Comparison of ENCODE assay signal across 19 cellular contexts in genomic region chr7:30169585-30169978, GRCh38. TPM values are rescaled to one million over a fixed set of nuclear protein-coding genes. Genes with fewer than 3 reads are reported as not detected.
DNase-seq lines count a peak whose midpoint lies in the region; ATAC-seq and TF ChIP-seq lines count a peak whose summit lies in the region.
"Had no signal": no experiment of that assay in that cellular context is flagged by ENCODE, and none has a peak within 500 bp of the region (broad histone marks: within the 10 kb centered on the region; RNA-seq: fewer than 3 reads in every experiment).

No MANE protein-coding gene starts in this region.

- no peak overlapping the region for H2AFZ ChIP-seq in GM23338

- H3K27me3 ChIP-seq in GM23338 (ENCODE audit: insufficient read depth) = 0 out of 2 replicates have a peak, but pooled peaks cover 9% of the 10 kb centered on the region
- H3K27me3 ChIP-seq in foreskin keratinocyte = no peaks in the 10 kb centered on the region
- H3K27me3 ChIP-seq in stomach = no peaks in the 10 kb centered on the region
- H3K27me3 ChIP-seq in sigmoid colon = no peaks in the 10 kb centered on the region
- H3K27me3 ChIP-seq: dorsolateral prefrontal cortex had no signal

- H3K4me1 ChIP-seq in GM23338 (ENCODE audit: insufficient read depth) (peaks cover 14% of the 10 kb centered on the region), foreskin keratinocyte (peaks cover 44% of the 10 kb centered on the region), stomach (peaks cover 35 to 66% (median 49%) of the 10 kb centered on the region in 4 donors), sigmoid colon (peaks cover 0 to 43% (median 27%) of the 10 kb centered on the region in 4 donors)

- H3K36me3 ChIP-seq in GM23338 (ENCODE audit: insufficient read depth) (no peaks in the 10 kb centered on the region; the same call in 1 of the 2 replicates), stomach (peaks cover 0 to 5% (median 0%) of the 10 kb centered on the region in 4 donors), sigmoid colon (no peaks in the 10 kb centered on the region)
- H3K36me3 ChIP-seq: prostate gland had no signal

- H3K27ac ChIP-seq in GM23338 (ENCODE audit: low read depth) = no peak overlapping the region
- peak overlapping the region; percentile 98 for H3K27ac ChIP-seq in foreskin keratinocyte
- peak overlapping the region in 3 of 5 donors; percentile 16 to 54 (median 26) for H3K27ac ChIP-seq in stomach
- H3K27ac ChIP-seq in sigmoid colon = peak overlapping the region in 1 of 4 donors; percentile 37
- H3K27ac ChIP-seq: prostate gland had no signal

- H3K36me3 Mint-ChIP-seq in GM23338 (ENCODE audit: low read depth) = no peaks in the 10 kb centered on the region
- H3K36me3 Mint-ChIP-seq: CD8-positive, alpha-beta T cell had no signal

- H3K4me3 ChIP-seq in GM23338 (no peak overlapping the region), stomach (no peak overlapping the region), sigmoid colon (no peak overlapping the region)
- H3K4me3 ChIP-seq: dorsolateral prefrontal cortex, prostate gland had no signal

- TF ChIP-seq CTCF in GM23338 (conservative IDR thresholded peaks at IDR 0.05; ENCODE audit: low read depth in 2 of 2) = no peak
- no peak for TF ChIP-seq CTCF in foreskin keratinocyte (conservative IDR thresholded peaks at IDR 0.05)
- no peak for TF ChIP-seq CTCF in stomach (IDR thresholded peaks at IDR 0.05)
- TF ChIP-seq CTCF in sigmoid colon (IDR thresholded peaks at IDR 0.05) = no peak

- H3K4me2 ChIP-seq in GM23338 = peak overlapping the region; percentile 18; the same call in 1 of the 2 replicates

- TF ChIP-seq EP300 in stomach (IDR thresholded peaks at IDR 0.05) = no peak
- no peak for TF ChIP-seq EP300 in sigmoid colon (IDR thresholded peaks at IDR 0.05)

- H3K9me3 Mint-ChIP-seq in GM23338 = no peaks in the 10 kb centered on the region
- H3K9me3 Mint-ChIP-seq: CD8-positive, alpha-beta T cell had no signal

- H3K9me3 ChIP-seq in stomach = no peaks in the 10 kb centered on the region
- H3K9me3 ChIP-seq in sigmoid colon = no peaks in the 10 kb centered on the region
- H3K9me3 ChIP-seq: prostate gland had no signal

- TF ChIP-seq POLR2A in stomach (IDR thresholded peaks at IDR 0.05) (no peak), sigmoid colon (IDR thresholded peaks at IDR 0.05) (no peak)

- no peak overlapping the region for H3K27ac Mint-ChIP-seq in GM23338
- H3K27ac Mint-ChIP-seq: CD8-positive, alpha-beta T cell; T-helper 17 cell had no signal

- no peak for ATAC-seq in GM23338
- no peak for ATAC-seq in foreskin keratinocyte
- no peak for ATAC-seq in GM19452 (IDR thresholded peaks at IDR 0.05; ENCODE audit: unreplicated experiment)
- ATAC-seq: CD8-positive, alpha-beta T cell; HepG2; T-helper 17 cell had no signal

- no peaks in the 10 kb centered on the region for H3K79me2 ChIP-seq in GM23338 (replicated peaks; ENCODE audit: insufficient read depth)

- peaks cover 29% of the 10 kb centered on the region for H3K27me3 Mint-ChIP-seq in GM23338 (ENCODE audit: insufficient read depth, low read depth, poor library complexity)

- WGBS in stomach, 5 donors = 72 to 94% (median 79%) methylated on average over 2 of the region's 2 CpGs
- 87 to 89% methylated on average over 2 of the region's 2 CpGs for WGBS in sigmoid colon, 2 donors

- intact Hi-C loops in stomach (cut with DNase I; ENCODE audit: low total_unique reads) = loop anchor here (10.0 kb wide), 1 partner anchor 245 kb away; no protein-coding TSS in a partner anchor
- intact Hi-C loops in sigmoid colon (cut with DNase I) = no loop called here

- 0 out of 2 replicates have a peak, but pooled peaks cover 4% of the 10 kb centered on the region for H3K9me2 ChIP-seq in GM23338 (ENCODE audit: insufficient read depth)

- H3F3A ChIP-seq in GM23338 (replicated peaks; ENCODE audit: low read depth) = no peaks in the 10 kb centered on the region

- H3K4me1 Mint-ChIP-seq in GM23338 = peaks cover 43% of the 10 kb centered on the region

- H4K20me1 ChIP-seq in GM23338 (replicated peaks; ENCODE audit: insufficient read depth) = no peaks in the 10 kb centered on the region

- no peak for DNase-seq in GM23338 (ENCODE audit: low spot score)
- peak; percentile 94 for DNase-seq in RPMI7951 (ENCODE audit: low read depth)
- DNase-seq in foreskin keratinocyte = no peak
- DNase-seq in stomach = no peak
- DNase-seq in COLO668 (lab: John Stamatoyannopoulos, UW; ENCODE audit: unreplicated experiment) = no peak
- no peak for DNase-seq in COR-L47 (lab: John Stamatoyannopoulos, UW)
- no peak for DNase-seq in sigmoid colon
- DNase-seq: activated CD4-positive, alpha-beta T cell treated with anti-CD3 and anti-CD28 coated beads for 4 hours; activated T-cell treated with anti-CD3 and anti-CD28 coated beads, Interleukin-2, amount 50 U/mL, for 48 hours; aorta; CD8-positive, alpha-beta T cell; dorsolateral prefrontal cortex; NCI-H1105; NCI-H446; stimulated activated CD4-positive, alpha-beta T cell treated with anti-CD3 and anti-CD28 coated beads, Interleukin-2, amount 100 ng/mL, for 24 hours; T-helper 17 cell had no signal

- H3K4me3 Mint-ChIP-seq in GM23338 = no peak overlapping the region
- H3K4me3 Mint-ChIP-seq: CD8-positive, alpha-beta T cell; T-helper 17 cell had no signal

TF ChIP-seq in GM23338, 12 proteins besides CTCF, POLR2A, EP300 and RAD21 (continues in another document):
- TF ChIP-seq STAT1 (IDR thresholded peaks at IDR 0.05; ENCODE audit: unreplicated experiment) (no peak), ZNF462 (CRISPR knock-in tag; IDR thresholded peaks at IDR 0.05) (no peak), ZNF331 (CRISPR knock-in tag; IDR thresholded peaks at IDR 0.05; ENCODE audit: low read depth) (no peak), POLR2AphosphoS5 (IDR thresholded peaks at IDR 0.05; ENCODE audit: low read depth) (no peak)

RNA-seq across cellular contexts. Expression of gene MTURN, which starts 34.8 kb away (rescaled TPM):
- 4.7 and 8.7 TPM in 2 replicates for total RNA-seq in GM23338 (2014; rRNA removed; shearing (Covaris generic))
- 3.0 and 3.1 TPM in 2 replicates for polyA plus RNA-seq in GM23338 (2016; fragmentation: Nextera tagmentation; extraction: Ambion mirVana)
- 5.0 and 9.1 TPM in 2 replicates for total RNA-seq in RPMI7951 (2014; rRNA removed; shearing (Covaris generic))
- 9.5 and 11.1 TPM in 2 replicates for total RNA-seq in foreskin keratinocyte
- 6.3 and 7.9 TPM in 2 replicates for polyA plus RNA-seq in foreskin keratinocyte
- 10 to 100 TPM in 4 of 5 donors, 1 to 10 TPM in 1; 7.8 to 84.8 (median 38.7) TPM for total RNA-seq in stomach
- polyA plus RNA-seq in stomach = 10 to 100 TPM; 19.5 to 52.7 (median 28.6) TPM
- total RNA-seq in sigmoid colon = 100 to 1,000 TPM in 1 of 4 donors, 10 to 100 TPM in 3; 75.9 to 102 (median 87.4) TPM
- 10 to 100 TPM in 1 of 3 donors, 1 to 10 TPM in 2; 7.2 to 33.0 (median 7.4) TPM for polyA plus RNA-seq in sigmoid colon
